22 cellular contexts compared by ENCODE assay signal in the genomic region with DNA sequence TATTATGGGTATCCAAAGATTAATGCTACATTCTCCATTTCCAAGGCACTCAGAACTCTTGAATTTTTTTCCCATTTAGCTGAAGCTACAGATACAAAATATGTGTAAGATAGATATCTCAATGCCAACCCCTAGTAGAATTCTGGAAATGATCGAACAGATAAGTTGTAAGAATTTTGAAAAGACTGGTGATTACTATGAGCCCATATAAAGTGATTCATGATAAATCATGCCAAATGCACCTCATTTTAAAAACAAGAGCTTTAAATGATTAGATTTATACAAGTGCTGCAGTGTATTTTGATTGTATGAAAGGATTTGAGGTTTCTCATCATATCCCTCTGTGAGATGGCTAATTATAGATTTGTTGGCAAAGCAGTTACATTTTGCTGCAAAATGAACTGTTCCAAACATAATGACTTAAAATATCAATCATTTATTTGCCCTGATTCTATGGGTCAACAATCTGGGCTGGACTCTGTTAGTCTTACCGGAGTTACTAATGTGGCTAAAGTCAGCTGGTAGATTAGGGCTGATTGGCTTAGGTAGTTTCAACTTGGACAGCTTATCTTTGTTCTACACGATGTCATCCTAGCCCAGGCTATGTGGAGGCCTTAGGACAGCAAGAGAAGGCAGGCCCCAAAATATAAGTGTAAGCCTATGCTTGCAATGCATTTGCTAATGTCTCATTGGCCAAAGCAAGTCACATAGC. TPM values are rescaled to one million over a fixed set of nuclear protein-coding genes. Genes with fewer than 3 reads are reported as not detected.
DNase-seq lines count a peak whose midpoint lies in the region; ATAC-seq, FAIRE-seq and TF ChIP-seq lines count a peak whose summit lies in the region.
"Had no signal": no experiment of that assay in that cellular context is flagged by ENCODE, and none has a peak within 500 bp of the region (broad histone marks: within the 10 kb centered on the region; RNA-seq: fewer than 3 reads in every experiment).

No MANE protein-coding gene starts in this region.

- no peaks in the 10 kb centered on the region for H3K9me1 ChIP-seq in keratinocyte (ENCODE audit: control insufficient read depth, extremely low read depth, insufficient read depth, low read length)

- H4K20me1 ChIP-seq in mammary epithelial cell (ENCODE audit: insufficient read depth, low read length) (no peaks in the 10 kb centered on the region), astrocyte (ENCODE audit: insufficient read depth, low read length) (no peaks in the 10 kb centered on the region), keratinocyte (ENCODE audit: control insufficient read depth, extremely low read depth, insufficient read depth, low read length) (no peaks in the 10 kb centered on the region), smooth muscle cell (ENCODE audit: low read depth) (no peaks in the 10 kb centered on the region)

- no peaks in the 10 kb centered on the region for H3K79me2 ChIP-seq in mammary epithelial cell (ENCODE audit: insufficient read depth, low read length)
- no peaks in the 10 kb centered on the region for H3K79me2 ChIP-seq in astrocyte (ENCODE audit: insufficient read depth, low read length)
- H3K79me2 ChIP-seq in keratinocyte (ENCODE audit: control insufficient read depth, insufficient read depth, low read length), result no peaks in the 10 kb centered on the region
- H3K79me2 ChIP-seq in smooth muscle cell (ENCODE audit: low read depth), result no peaks in the 10 kb centered on the region

- H3K36me3 Mint-ChIP-seq in MCF 10A (ENCODE audit: insufficient read depth, unreplicated experiment), result no peaks in the 10 kb centered on the region
- no peaks in the 10 kb centered on the region for H3K36me3 Mint-ChIP-seq in astrocyte (ENCODE audit: low read depth, unreplicated experiment)
- H3K36me3 Mint-ChIP-seq: CD4-positive, alpha-beta memory T cell had no signal

- H3K4me1 ChIP-seq in mammary epithelial cell (ENCODE audit: insufficient read depth, low read length) (peaks cover 34% of the 10 kb centered on the region), astrocyte (ENCODE audit: insufficient read depth, low read length) (peaks cover 17% of the 10 kb centered on the region), keratinocyte (ENCODE audit: control insufficient read depth, extremely low read depth, insufficient read depth, low read length) (peaks cover 39% of the 10 kb centered on the region), smooth muscle cell (ENCODE audit: low read depth) (peaks cover 8% of the 10 kb centered on the region), small intestine (ENCODE audit: control insufficient read depth in 2 of 2, insufficient read depth in 1 of 2, low read depth in 1 of 2, low read length in 1 of 2) (no peaks in the 10 kb centered on the region)

- CTCF ChIA-PET in mammary epithelial cell (lab: Charles Lee; ENCODE audit: low non-redundant PET) (no interaction called here), MCF 10A (lab: Yijun Ruan, JAX) (interaction anchor here (0.6 kb wide), 1 partner anchor 1615 kb away, joined by 4 read pairs; no protein-coding TSS in a partner anchor)

- peaks cover 22% of the 10 kb centered on the region for H3F3A ChIP-seq in smooth muscle cell (ENCODE audit: low read depth)

- BruUV-seq in mammary epithelial cell (replicated peaks; lab: Mats Ljungman, UMichigan) (no TSS peak), MCF 10A (replicated peaks; lab: Mats Ljungman, UMichigan) (no TSS peak)

- dilution Hi-C loops in mammary epithelial cell (cut with HindIII; ENCODE audit: low sequenced_read_pairs) (no loop called here), keratinocyte (cut with MboI; ENCODE audit: extremely low pct_ligation_motif_present, low sequenced_read_pairs) (no loop called here)

- H3K27ac ChIP-seq in mammary epithelial cell (ENCODE audit: insufficient read depth, low read depth, low read length), result no peak overlapping the region
- no peak overlapping the region for H3K27ac ChIP-seq in astrocyte (ENCODE audit: low read depth, low read length)
- H3K27ac ChIP-seq in keratinocyte (ENCODE audit: control insufficient read depth, insufficient read depth, low read length), result no peak overlapping the region
- no peak overlapping the region for H3K27ac ChIP-seq in smooth muscle cell (ENCODE audit: low read depth)
- H3K27ac ChIP-seq in small intestine (ENCODE audit: low read depth in 1 of 2, low read length in 1 of 2), result no peak overlapping the region
- H3K27ac ChIP-seq: KMS-11 had no signal

- peak overlapping the region; percentile 35 for H2AFZ ChIP-seq in mammary epithelial cell (ENCODE audit: low read depth, low read length)
- no peak overlapping the region for H2AFZ ChIP-seq in astrocyte (ENCODE audit: low read depth, low read length)
- H2AFZ ChIP-seq in keratinocyte (ENCODE audit: control insufficient read depth, low read length), result no peak overlapping the region
- peak overlapping the region; percentile 36 for H2AFZ ChIP-seq in smooth muscle cell (ENCODE audit: low read depth)

- H3K9me3 ChIP-seq in mammary epithelial cell (replicated peaks; ENCODE audit: insufficient read depth, low read length) (no peaks in the 10 kb centered on the region), astrocyte (ENCODE audit: insufficient read depth, low read depth, low read length) (no peaks in the 10 kb centered on the region), keratinocyte (ENCODE audit: control insufficient read depth, low read depth, low read length) (no peaks in the 10 kb centered on the region), smooth muscle cell (replicated peaks; ENCODE audit: low read depth) (no peaks in the 10 kb centered on the region), small intestine (ENCODE audit: control insufficient read depth, low read depth) (no peaks in the 10 kb centered on the region)

- FAIRE-seq in astrocyte (lab: Jason Lieb, UNC) (no peak), keratinocyte (lab: Jason Lieb, UNC) (no peak), small intestine (lab: Jason Lieb, UNC) (no peak)

- H3K9me3 Mint-ChIP-seq in MCF 10A (ENCODE audit: unreplicated experiment) (no peaks in the 10 kb centered on the region), astrocyte (ENCODE audit: unreplicated experiment) (no peaks in the 10 kb centered on the region)
- H3K9me3 Mint-ChIP-seq: CD4-positive, alpha-beta memory T cell had no signal

- no peaks in the 10 kb centered on the region for H3K36me3 ChIP-seq in mammary epithelial cell (ENCODE audit: insufficient read depth, low read length)
- H3K36me3 ChIP-seq in astrocyte (ENCODE audit: insufficient read depth, low read length), result no peaks in the 10 kb centered on the region
- no peaks in the 10 kb centered on the region for H3K36me3 ChIP-seq in keratinocyte (ENCODE audit: control insufficient read depth in 2 of 2, extremely low read depth in 1 of 2, insufficient read depth in 2 of 2, low read length in 2 of 2)
- H3K36me3 ChIP-seq in smooth muscle cell (ENCODE audit: low read depth), result no peaks in the 10 kb centered on the region
- H3K36me3 ChIP-seq in small intestine (ENCODE audit: control insufficient read depth in 2 of 2, insufficient read depth in 2 of 2, low read length in 2 of 2), result no peaks in the 10 kb centered on the region

- WGBS in mammary epithelial cell (ENCODE audit: low coverage, missing lambda C conversion rate), result 69% methylated on average over 3 of the region's 3 CpGs
- 70% methylated on average over 3 of the region's 3 CpGs for WGBS in smooth muscle cell (ENCODE audit: low lambda C conversion rate)
- 47 to 62% (median 47%) methylated on average over 3 of the region's 3 CpGs for WGBS in small intestine, 3 donors

- intact Hi-C loops in mammary epithelial cell (cut with micrococcal nuclease), result no loop called here
- intact Hi-C loops in MCF 10A (cut with micrococcal nuclease), result no loop called here

- H3K27me3 ChIP-seq in mammary epithelial cell (ENCODE audit: insufficient read depth, low read length) (no peaks in the 10 kb centered on the region), astrocyte (ENCODE audit: insufficient read depth, low read length) (peaks cover 5% of the 10 kb centered on the region), keratinocyte (ENCODE audit: control insufficient read depth, extremely low read depth, insufficient read depth, low read length) (no peaks in the 10 kb centered on the region), smooth muscle cell (ENCODE audit: low read depth) (no peaks in the 10 kb centered on the region), small intestine (ENCODE audit: control insufficient read depth in 2 of 2, insufficient read depth in 2 of 2, low read length in 2 of 2) (no peaks in the 10 kb centered on the region)

- DNase-seq in mammary epithelial cell, result peak; percentile 17
- DNase-seq in MCF 10A (ENCODE audit: unreplicated experiment), result no peak
- peak; percentile 18 for DNase-seq in astrocyte (ENCODE audit: low read depth)
- DNase-seq in keratinocyte (ENCODE audit: low read depth, low spot score), result no peak
- no peak for DNase-seq in smooth muscle cell (lab: John Stamatoyannopoulos, UW; ENCODE audit: unreplicated experiment)
- no peak for DNase-seq in HuH-7 (ENCODE audit: low spot score)
- no peak for DNase-seq in small intestine
- DNase-seq: 8988T; Calu3; CD4-positive, alpha-beta memory T cell; DMS79; GOT3; MM.1S; NCI-H1092 treated with DMSO at 0.1 percent for 48 hours; NCI-H1694 treated with DMSO at 0.1 percent for 48 hours; NCI-H2107; NCI-H2227 treated with DMSO at 0.1 percent for 48 hours; NCI-H526 had no signal

- no peak overlapping the region for H3K9ac ChIP-seq in mammary epithelial cell (ENCODE audit: insufficient read depth, low read length)
- no peak overlapping the region for H3K9ac ChIP-seq in astrocyte (ENCODE audit: low read length)
- H3K9ac ChIP-seq in keratinocyte (ENCODE audit: control insufficient read depth, extremely low read depth, insufficient read depth, low read length), result no peak overlapping the region
- no peak overlapping the region for H3K9ac ChIP-seq in smooth muscle cell (ENCODE audit: low read depth)
- H3K9ac ChIP-seq: KMS-11 had no signal

- POLR2A ChIA-PET in MCF 10A (lab: Yijun Ruan, JAX), result interaction anchor here (0.8 to 1.1 kb wide), 2 partner anchors 31 to 41 kb away, joined by 3 read pairs; partner anchors contain the start of gene PATL1

- H3K4me3 Mint-ChIP-seq in MCF 10A (ENCODE audit: unreplicated experiment) (no peak overlapping the region), astrocyte (ENCODE audit: unreplicated experiment) (no peak overlapping the region)
- H3K4me3 Mint-ChIP-seq: CD4-positive, alpha-beta memory T cell had no signal

- no peak overlapping the region for H3K27ac Mint-ChIP-seq in MCF 10A (ENCODE audit: low read depth, unreplicated experiment)
- no peak overlapping the region for H3K27ac Mint-ChIP-seq in astrocyte (ENCODE audit: unreplicated experiment)
- H3K27ac Mint-ChIP-seq: CD4-positive, alpha-beta memory T cell had no signal

- in situ Hi-C loops in mammary epithelial cell (cut with MboI; ENCODE audit: low sequenced_read_pairs in 2 of 2), result no loop called here

- H3K4me1 Mint-ChIP-seq in MCF 10A (ENCODE audit: insufficient read depth, unreplicated experiment), result peaks cover 18% of the 10 kb centered on the region
- peaks cover 40% of the 10 kb centered on the region for H3K4me1 Mint-ChIP-seq in astrocyte (ENCODE audit: low read depth, unreplicated experiment)
- H3K4me1 Mint-ChIP-seq: CD4-positive, alpha-beta memory T cell had no signal

- H3K4me2 ChIP-seq in mammary epithelial cell (ENCODE audit: insufficient read depth, low read depth, low read length) (peak overlapping the region; percentile 41), astrocyte (ENCODE audit: low read length) (no peak overlapping the region), keratinocyte (ENCODE audit: control insufficient read depth, extremely low read depth, insufficient read depth, low read depth, low read length) (peak overlapping the region; percentile 23), smooth muscle cell (no peak overlapping the region)
- H3K4me2 ChIP-seq: KMS-11 had no signal

- H3K27me3 Mint-ChIP-seq in MCF 10A (ENCODE audit: insufficient read depth, unreplicated experiment) (no peaks in the 10 kb centered on the region), astrocyte (ENCODE audit: low read depth, unreplicated experiment) (peaks cover 6% of the 10 kb centered on the region)

- TF ChIP-seq CTCF in mammary epithelial cell (conservative IDR thresholded peaks at IDR 0.05 in 1 of 2, IDR thresholded peaks at IDR 0.05 in 1 of 2; ENCODE audit: extremely low read depth in 1 of 2, insufficient read depth in 1 of 2, low read depth in 1 of 2, low read length in 2 of 2), result no peak
- TF ChIP-seq CTCF in MCF 10A (IDR thresholded peaks at IDR 0.05; ENCODE audit: unreplicated experiment), result no peak
- TF ChIP-seq CTCF in astrocyte (IDR thresholded peaks at IDR 0.05; ENCODE audit: insufficient read depth, low read depth, low read length), result no peak
- TF ChIP-seq CTCF in keratinocyte (optimal IDR thresholded peaks at IDR 0.05 in 1 of 3, IDR thresholded peaks at IDR 0.05 in 1 of 3, conservative IDR thresholded peaks at IDR 0.05 in 1 of 3; ENCODE audit: extremely low read depth in 1 of 3, insufficient read depth in 2 of 3, low read length in 3 of 3), result no peak
- TF ChIP-seq CTCF in smooth muscle cell (IDR thresholded peaks at IDR 0.05; ENCODE audit: borderline replicate concordance, insufficient read depth, poor library complexity, severe bottlenecking), result no peak

- no peak for ATAC-seq in GM19023 (IDR thresholded peaks at IDR 0.05; ENCODE audit: unreplicated experiment)

- no peak overlapping the region for H3K4me3 ChIP-seq in mammary epithelial cell (replicated peaks in 1 of 3; ENCODE audit: insufficient read depth in 1 of 3, low read depth in 2 of 3, low read length in 3 of 3)
- no peak overlapping the region for H3K4me3 ChIP-seq in astrocyte (ENCODE audit: insufficient read depth, low read depth, low read length)
- peak overlapping the region in 2 of 3 experiments; percentile 21 to 28 for H3K4me3 ChIP-seq in keratinocyte (ENCODE audit: control insufficient read depth in 2 of 3, extremely low read depth in 1 of 3, insufficient read depth in 2 of 3, low read depth in 1 of 3, low read length in 3 of 3)
- H3K4me3 ChIP-seq in smooth muscle cell, result no peak overlapping the region
- no peak overlapping the region for H3K4me3 ChIP-seq in small intestine (ENCODE audit: low read depth in 1 of 2, low read length in 2 of 2)

RNA-seq across cellular contexts. Expression of gene OR10V1, which starts 3.4 kb away (rescaled TPM):
- not detected for total RNA-seq in mammary epithelial cell
- polyA plus RNA-seq in mammary epithelial cell, result not detected
- not detected for polyA minus RNA-seq in mammary epithelial cell
- total RNA-seq in MCF 10A (2022), result not detected in 2 replicates
- not detected in 2 replicates for total RNA-seq in astrocyte
- not detected in 3 replicates for polyA plus RNA-seq in keratinocyte
- polyA plus RNA-seq in keratinocyte (2011; ENCODE audit: low read depth), result not detected
- polyA plus RNA-seq in keratinocyte (2011; cell fraction: cytosol; rRNA removed), result not detected in 2 replicates
- polyA plus RNA-seq in keratinocyte (2011; cell fraction: nucleus; rRNA removed), result not detected in 2 replicates
- not detected in 2 replicates for polyA plus RNA-seq in keratinocyte (2012; ENCODE audit: low replicate concordance)
- polyA minus RNA-seq in keratinocyte, result not detected in 3 replicates
- not detected for polyA minus RNA-seq in keratinocyte (2011; cell fraction: cytosol; rRNA and poly(A)+ RNA removed)
- not detected in 2 replicates for polyA minus RNA-seq in keratinocyte (2011; cell fraction: nucleus; rRNA and poly(A)+ RNA removed)
- not detected in 2 replicates for total RNA-seq in smooth muscle cell
- polyA plus RNA-seq in smooth muscle cell, result not detected in 2 replicates
- not detected for polyA plus RNA-seq in small intestine
- total RNA-seq: Calu3; CD4-positive, alpha-beta memory T cell; G401 had no signal
- polyA plus RNA-seq: BJ; CD4-positive, alpha-beta memory T cell had no signal

RNA-seq across cellular contexts. Expression of gene PATL1, which starts 41.5 kb away (rescaled TPM):
- total RNA-seq in mammary epithelial cell (10 to 100 TPM; 11.2 to 42.8 TPM), MCF 10A (2022) (42.6 and 49.6 TPM in 2 replicates), astrocyte (37.3 and 38.1 TPM in 2 replicates), smooth muscle cell (18.0 and 35.2 TPM in 2 replicates)
- polyA plus RNA-seq in mammary epithelial cell (38.4 TPM), keratinocyte (20.5 to 51.3 TPM (median 31.1 TPM) in 3 replicates), smooth muscle cell (16.3 and 16.5 TPM in 2 replicates), small intestine (10 to 100 TPM; 14.5 to 22.3 (median 15.7) TPM)
- polyA minus RNA-seq in mammary epithelial cell (28.0 TPM), keratinocyte (14.7 to 28.9 TPM (median 28.6 TPM) in 3 replicates)
- polyA plus RNA-seq in keratinocyte (2011; ENCODE audit: low read depth), result 12.5 TPM
- polyA plus RNA-seq in keratinocyte (2011; cell fraction: cytosol; rRNA removed), result 31.1 and 49.5 TPM in 2 replicates
- polyA plus RNA-seq in keratinocyte (2011; cell fraction: nucleus; rRNA removed), result 42.6 and 47.4 TPM in 2 replicates
- 18.7 and 28.3 TPM in 2 replicates for polyA plus RNA-seq in keratinocyte (2012; ENCODE audit: low replicate concordance)
- 7.7 TPM for polyA minus RNA-seq in keratinocyte (2011; cell fraction: cytosol; rRNA and poly(A)+ RNA removed)
- 9.0 and 15.4 TPM in 2 replicates for polyA minus RNA-seq in keratinocyte (2011; cell fraction: nucleus; rRNA and poly(A)+ RNA removed)

RNA-seq across cellular contexts. Expression of gene STX3, which starts 44.9 kb away (rescaled TPM):
- 10 to 100 TPM; 28.8 to 46.8 TPM for total RNA-seq in mammary epithelial cell
- 20.2 TPM for polyA plus RNA-seq in mammary epithelial cell
- polyA minus RNA-seq in mammary epithelial cell, result 22.4 TPM
- 12.1 and 22.1 TPM in 2 replicates for total RNA-seq in MCF 10A (2022)
- total RNA-seq in astrocyte, result 43.1 and 61.2 TPM in 2 replicates
- 41.1 to 48.0 TPM (median 42.5 TPM) in 3 replicates for polyA plus RNA-seq in keratinocyte
- polyA plus RNA-seq in keratinocyte (2011; ENCODE audit: low read depth), result 219 TPM
- polyA plus RNA-seq in keratinocyte (2011; cell fraction: cytosol; rRNA removed), result 39.9 and 56.1 TPM in 2 replicates
- polyA plus RNA-seq in keratinocyte (2011; cell fraction: nucleus; rRNA removed), result 41.3 and 52.1 TPM in 2 replicates
- polyA plus RNA-seq in keratinocyte (2012; ENCODE audit: low replicate concordance), result 29.6 and 54.4 TPM in 2 replicates
- 12.3 to 36.2 TPM (median 26.5 TPM) in 3 replicates for polyA minus RNA-seq in keratinocyte
- 25.7 TPM for polyA minus RNA-seq in keratinocyte (2011; cell fraction: cytosol; rRNA and poly(A)+ RNA removed)
- polyA minus RNA-seq in keratinocyte (2011; cell fraction: nucleus; rRNA and poly(A)+ RNA removed), result 23.3 and 40.3 TPM in 2 replicates
- 41.0 and 52.2 TPM in 2 replicates for total RNA-seq in smooth muscle cell
- polyA plus RNA-seq in smooth muscle cell, result 24.1 and 26.6 TPM in 2 replicates
- 10 to 100 TPM; 34.9 to 64.0 (median 57.5) TPM for polyA plus RNA-seq in small intestine

Comparison
In these comparisons a context has a peak if more than half of its experiments do, and no peak if none do; other contexts are left out.
1. DNase-seq: peak in mammary epithelial cell (single experiment) and astrocyte (single experiment); none in MCF 10A (single experiment), keratinocyte (single experiment), smooth muscle cell (single experiment), HuH-7 (single experiment) and small intestine (single experiment).
2. H2AFZ ChIP-seq: peak in mammary epithelial cell (single experiment) and smooth muscle cell (single experiment); none in astrocyte (single experiment) and keratinocyte (single experiment).
3. H3K4me2 ChIP-seq: peak in mammary epithelial cell (single experiment) and keratinocyte (single experiment); none in astrocyte (single experiment) and smooth muscle cell (single experiment).
4. H3K4me3 ChIP-seq: peak in keratinocyte (2 of 3); none in mammary epithelial cell (0 of 3), astrocyte (single experiment), smooth muscle cell (single experiment) and small intestine (0 of 2).